Comparison of ENCODE assay signal across 1 cellular context in genomic region chr16:85612801-85613608, GRCh38.
A peak's percentile ranks its signal among the peaks of the same experiment; 100 is the strongest.
TF ChIP-seq lines count a peak whose summit lies in the region.

GSE1 (plus strand) TSS chr16:85613322; CDS start chr16:85613392, 70 bp downstream.

TF ChIP-seq in GM12878, 131 proteins besides CTCF, POLR2A, EP300 and RAD21 (continued from another document):
- TF ChIP-seq ZNF687 (IDR thresholded peaks at IDR 0.05) (0 out of 2 replicates have a peak, but pooled peaks have one; percentile 35), MXI1 (IDR thresholded peaks at IDR 0.05; ENCODE audit: low read depth, low read length) (peak; percentile 67), KLF5 (IDR thresholded peaks at IDR 0.05; ENCODE audit: partially characterized antibody) (peak; percentile 23), NKRF (conservative IDR thresholded peaks at IDR 0.05) (peak; percentile 73), USF1 (IDR thresholded peaks at IDR 0.05; ENCODE audit: borderline replicate concordance, extremely low read length, insufficient read depth, low read depth, low read length) (peak; percentile 11), BCL11A (IDR thresholded peaks at IDR 0.05; ENCODE audit: low read depth, low read length) (no peak), SIX5 (IDR thresholded peaks at IDR 0.05; ENCODE audit: low read depth, low read length, severe bottlenecking) (peak; percentile 29), BACH1 (IDR thresholded peaks at IDR 0.05; ENCODE audit: borderline replicate concordance) (peak; percentile 65; the same call in 1 of the 2 replicates), CREM (IDR thresholded peaks at IDR 0.05; ENCODE audit: low read depth) (0 out of 2 replicates have a peak, but pooled peaks have one; percentile 4), ZNF217 (IDR thresholded peaks at IDR 0.05) (peak; percentile 68; the same call in 1 of the 2 replicates), CHD4 (IDR thresholded peaks at IDR 0.05) (peak; percentile 71; the same call in 1 of the 2 replicates), BHLHE40 (IDR thresholded peaks at IDR 0.05; ENCODE audit: borderline replicate concordance in 1 of 2, low read depth in 2 of 2, low read length in 1 of 2) (peak in 1 of 2 experiments; percentile 89; a peak in 3 of 4 replicates), POLR2AphosphoS5 (IDR thresholded peaks at IDR 0.05; ENCODE audit: low read length) (no peak), RB1 (IDR thresholded peaks at IDR 0.05; ENCODE audit: borderline replicate concordance) (no peak), ATF3 (IDR thresholded peaks at IDR 0.05; ENCODE audit: borderline replicate concordance, extremely low read depth, low read depth, low read length) (no peak), TCF12 (IDR thresholded peaks at IDR 0.05; ENCODE audit: low read depth, low read length) (peak; percentile 92), SMARCA5 (IDR thresholded peaks at IDR 0.05) (0 out of 2 replicates have a peak, but pooled peaks have one; percentile 37), EED (IDR thresholded peaks at IDR 0.05; ENCODE audit: low read depth) (peak; percentile 75), ZNF622 (IDR thresholded peaks at IDR 0.05) (no peak), JUND (IDR thresholded peaks at IDR 0.05; ENCODE audit: low read depth, low read length) (no peak), LARP7 (IDR thresholded peaks at IDR 0.05) (peak; percentile 38), ASH2L (IDR thresholded peaks at IDR 0.05; ENCODE audit: borderline replicate concordance, low read depth) (no peak), TCF3 (IDR thresholded peaks at IDR 0.05; ENCODE audit: borderline replicate concordance, insufficient read depth, low read depth, low read length) (peak; percentile 85), NR2F1 (conservative IDR thresholded peaks at IDR 0.05) (peak; percentile 85), POLR2AphosphoS2 (IDR thresholded peaks at IDR 0.05; ENCODE audit: low read depth, low read length) (no peak), TCF7 (IDR thresholded peaks at IDR 0.05; ENCODE audit: borderline replicate concordance) (no peak), CBFB (IDR thresholded peaks at IDR 0.05; ENCODE audit: low read depth) (no peak), E4F1 (IDR thresholded peaks at IDR 0.05; ENCODE audit: borderline replicate concordance, partially characterized antibody) (peak; percentile 11), GATAD2B (conservative IDR thresholded peaks at IDR 0.05; ENCODE audit: low read depth) (peak; percentile 95), SIN3A (IDR thresholded peaks at IDR 0.05; ENCODE audit: low read depth, low read length) (0 out of 2 replicates have a peak, but pooled peaks have one; percentile 44), ZNF207 (IDR thresholded peaks at IDR 0.05; ENCODE audit: borderline replicate concordance) (peak; percentile 53; the same call in 1 of the 2 replicates), FOXM1 (IDR thresholded peaks at IDR 0.05; ENCODE audit: low read depth, low read length) (no peak), TAF1 (IDR thresholded peaks at IDR 0.05; ENCODE audit: borderline replicate concordance, low read depth, low read length) (peak; percentile 60; the same call in 1 of the 2 replicates), DPF2 (IDR thresholded peaks at IDR 0.05) (peak; percentile 76; the same call in 1 of the 2 replicates), SP1 (IDR thresholded peaks at IDR 0.05; ENCODE audit: low read depth, low read length) (peak; percentile 22)
